In genomic region chr10:74930962-74931361, GRCh38 we compare ENCODE assay signal across 13 cellular contexts.
A peak's percentile ranks its signal among the peaks of the same experiment; 100 is the strongest.
DNase-seq lines count a peak whose midpoint lies in the region; ATAC-seq and TF ChIP-seq lines count a peak whose summit lies in the region.
"Had no signal": no experiment of that assay in that cellular context is flagged by ENCODE, and none has a peak within 500 bp of the region (broad histone marks: within the 10 kb centered on the region; RNA-seq: fewer than 3 reads in every experiment).

No MANE protein-coding gene starts in this region.

- 77 to 94% methylated on average over 2 to 3 of the region's 3 CpGs for WGBS in transverse colon (ENCODE audit: low coverage in 1 of 2), 2 donors

- TF ChIP-seq POLR2A in transverse colon (IDR thresholded peaks at IDR 0.05) = no peak

- H3K4me1 ChIP-seq in muscle layer of colon (ENCODE audit: insufficient read depth, low read length) = peaks cover 53% of the 10 kb centered on the region
- H3K4me1 ChIP-seq in transverse colon = peaks cover 5 to 58% (median 17%) of the 10 kb centered on the region in 4 donors
- H3K4me1 ChIP-seq: prostate gland had no signal

- TF ChIP-seq EP300 in transverse colon (IDR thresholded peaks at IDR 0.05; ENCODE audit: low read depth) = no peak

- no peak overlapping the region for H3K27ac Mint-ChIP-seq in activated T-cell treated with anti-CD3 and anti-CD28 coated beads, Interleukin-2, amount 50 U/mL, for 72 hours
- H3K27ac Mint-ChIP-seq: activated CD4-positive, alpha-beta memory T cell treated with anti-CD3 and anti-CD28 coated beads, Interleukin-2, amount 10 ng/mL, durations not matched to agents 7 days and 5 days; activated naive CD8-positive, alpha-beta T cell treated with anti-CD3 and anti-CD28 coated beads, Interleukin-2, amount 50 U/mL, for 24 hours had no signal

- in situ Hi-C loops in transverse colon (cut with MboI; ENCODE audit: low pct_ligation_motif_present in 1 of 4, low pct_unique_long_range_greater_than_20kb in 1 of 4, low sequenced_read_pairs in 3 of 4) = no loop called here

- H3K27me3 Mint-ChIP-seq in activated T-cell treated with anti-CD3 and anti-CD28 coated beads, Interleukin-2, amount 50 U/mL, for 72 hours (ENCODE audit: low read depth) = no peaks in the 10 kb centered on the region
- H3K27me3 Mint-ChIP-seq: activated CD4-positive, alpha-beta memory T cell treated with anti-CD3 and anti-CD28 coated beads, Interleukin-2, amount 10 ng/mL, durations not matched to agents 7 days and 5 days; activated naive CD8-positive, alpha-beta T cell treated with anti-CD3 and anti-CD28 coated beads, Interleukin-2, amount 50 U/mL, for 24 hours had no signal

- intact Hi-C loops in transverse colon (cut with DNase I; ENCODE audit: low total_unique reads) = no loop called here

- no peaks in the 10 kb centered on the region for H3K27me3 ChIP-seq in muscle layer of colon (ENCODE audit: control insufficient read depth in 1 of 2, insufficient read depth in 2 of 2, low read length in 2 of 2)
- no peaks in the 10 kb centered on the region for H3K27me3 ChIP-seq in transverse colon

- no peak for TF ChIP-seq CTCF in transverse colon (IDR thresholded peaks at IDR 0.05)

- ATAC-seq in activated T-cell treated with anti-CD3 and anti-CD28 coated beads, Interleukin-2, amount 50 U/mL, for 72 hours (replicated peaks in 1 of 2) = no peak
- ATAC-seq in HG03571 (IDR thresholded peaks at IDR 0.05; ENCODE audit: unreplicated experiment) = no peak
- ATAC-seq: activated naive CD8-positive, alpha-beta T cell treated with anti-CD3 and anti-CD28 coated beads, Interleukin-2, amount 50 U/mL, for 24 hours had no signal

- no peaks in the 10 kb centered on the region for H3K9me3 ChIP-seq in muscle layer of colon (ENCODE audit: low read length)
- no peaks in the 10 kb centered on the region for H3K9me3 ChIP-seq in transverse colon
- H3K9me3 ChIP-seq: prostate gland had no signal

- peaks cover 0 to 2% of the 10 kb centered on the region in 2 donors for H3K36me3 Mint-ChIP-seq in activated T-cell treated with anti-CD3 and anti-CD28 coated beads, Interleukin-2, amount 50 U/mL, for 72 hours (ENCODE audit: insufficient read depth in 2 of 2)

- H3K4me3 Mint-ChIP-seq in activated T-cell treated with anti-CD3 and anti-CD28 coated beads, Interleukin-2, amount 50 U/mL, for 72 hours = no peak overlapping the region
- H3K4me3 Mint-ChIP-seq: activated CD4-positive, alpha-beta memory T cell treated with anti-CD3 and anti-CD28 coated beads, Interleukin-2, amount 10 ng/mL, durations not matched to agents 7 days and 5 days; activated naive CD8-positive, alpha-beta T cell treated with anti-CD3 and anti-CD28 coated beads, Interleukin-2, amount 50 U/mL, for 24 hours had no signal

- no peak overlapping the region for H3K9ac ChIP-seq in muscle layer of colon (ENCODE audit: low read length)

- H3K36me3 ChIP-seq in muscle layer of colon (ENCODE audit: insufficient read depth, low read length) = no peaks in the 10 kb centered on the region
- H3K36me3 ChIP-seq in transverse colon = no peaks in the 10 kb centered on the region
- H3K36me3 ChIP-seq: prostate gland had no signal

- H3K4me1 Mint-ChIP-seq in activated T-cell treated with anti-CD3 and anti-CD28 coated beads, Interleukin-2, amount 50 U/mL, for 72 hours (ENCODE audit: low read depth) = no peaks in the 10 kb centered on the region
- H3K4me1 Mint-ChIP-seq: activated CD4-positive, alpha-beta memory T cell treated with anti-CD3 and anti-CD28 coated beads, Interleukin-2, amount 10 ng/mL, durations not matched to agents 7 days and 5 days had no signal

- peak overlapping the region; percentile 48 for H3K27ac ChIP-seq in caudate nucleus (ENCODE audit: low read depth, low read length)
- H3K27ac ChIP-seq in muscle layer of colon (ENCODE audit: low read depth, low read length) = peak overlapping the region; percentile 69
- H3K27ac ChIP-seq in transverse colon = peak overlapping the region in 3 of 4 donors; percentile 18 to 77 (median 76)
- H3K27ac ChIP-seq: epithelial cell of prostate, PC-9, prostate gland had no signal

- no peak overlapping the region for H3K4me3 ChIP-seq in muscle layer of colon (ENCODE audit: low read depth in 1 of 2, low read length in 2 of 2)
- H3K4me3 ChIP-seq in transverse colon = no peak overlapping the region
- H3K4me3 ChIP-seq: PC-9, prostate gland had no signal

- H3K9me3 Mint-ChIP-seq in activated T-cell treated with anti-CD3 and anti-CD28 coated beads, Interleukin-2, amount 50 U/mL, for 72 hours = peaks cover 0 to 2% of the 10 kb centered on the region in 2 donors
- H3K9me3 Mint-ChIP-seq: activated CD4-positive, alpha-beta memory T cell treated with anti-CD3 and anti-CD28 coated beads, Interleukin-2, amount 10 ng/mL, durations not matched to agents 7 days and 5 days; activated naive CD8-positive, alpha-beta T cell treated with anti-CD3 and anti-CD28 coated beads, Interleukin-2, amount 50 U/mL, for 24 hours had no signal

- DNase-seq in NCI-H524 (lab: John Stamatoyannopoulos, UW) = peak; percentile 11 to 60
- DNase-seq in NCI-H524 treated with DMSO at 0.1 percent for 48 hours (lab: John Stamatoyannopoulos, UW) = no peak
- DNase-seq in caudate nucleus (lab: John Stamatoyannopoulos, UW) = peak in 19 of 61 donors; percentile 7 to 66 (median 21)
- no peak for DNase-seq in transverse colon
- DNase-seq in activated T-cell treated with anti-CD3 and anti-CD28 coated beads, Interleukin-2, amount 50 U/mL, for 72 hours = no peak
- DNase-seq in GOT3 (lab: John Stamatoyannopoulos, UW) = no peak
- DNase-seq: activated CD4-positive, alpha-beta memory T cell treated with anti-CD3 and anti-CD28 coated beads, Interleukin-2, amount 10 ng/mL, durations not matched to agents 7 days and 5 days; activated naive CD8-positive, alpha-beta T cell treated with anti-CD3 and anti-CD28 coated beads, Interleukin-2, amount 50 U/mL, for 24 hours; PC-9 had no signal

Comparison
In these comparisons a context has a peak if more than half of its experiments do, and no peak if none do; other contexts are left out.
1. DNase-seq: peak in NCI-H524 (2 of 2); none in NCI-H524 treated with DMSO at 0.1 percent for 48 hours (single experiment), transverse colon (single experiment), activated T-cell treated with anti-CD3 and anti-CD28 coated beads, Interleukin-2, amount 50 U/mL, for 72 hours (0 of 2) and GOT3 (single experiment).
2. Peak in every context shown above with its lines, with median percentiles within 50 percentile points of each other: H3K27ac ChIP-seq.